Comparison of ENCODE assay signal across 11 cellular contexts in genomic region chr2:47076126-47076506, GRCh38.
DNase-seq lines count a peak whose midpoint lies in the region; ATAC-seq and TF ChIP-seq lines count a peak whose summit lies in the region.
"Had no signal": no experiment of that assay in that cellular context is flagged by ENCODE, and none has a peak within 500 bp of the region (broad histone marks: within the 10 kb centered on the region; RNA-seq: fewer than 3 reads in every experiment).

No MANE protein-coding gene starts in this region.

- 76 to 83% methylated on average over 8 of the region's 8 CpGs for WGBS in tibial nerve, 2 donors

- H3K4me1 Mint-ChIP-seq in IgD-negative memory B cell = peaks cover 22 to 30% (median 30%) of the 10 kb centered on the region in 3 donors
- peaks cover 99% of the 10 kb centered on the region for H3K4me1 Mint-ChIP-seq in dendritic cell treated with granulocyte-macrophage colony-stimulating factor and Interleukin-4, amounts not matched to agents 40 ng/mL and 50 ng/mL, for 4 days (ENCODE audit: low read depth)
- H3K4me1 Mint-ChIP-seq in naive B cell = peaks cover 57 to 69% (median 68%) of the 10 kb centered on the region in 3 donors

- DNase-seq in naive B cell = no peak
- DNase-seq in tibial nerve (ENCODE audit: low spot score in 2 of 2) = no peak
- DNase-seq in dermis blood vessel endothelial cell = no peak
- no peak for DNase-seq in NCI-H1930 (lab: John Stamatoyannopoulos, UW)
- DNase-seq: MM.1S; natural killer cell; NCI-H524 treated with DMSO at 0.1 percent for 48 hours; stimulated activated CD4-positive, alpha-beta T cell treated with anti-CD3 and anti-CD28 coated beads, Interleukin-1b, Interleukin-23, amount 100 ng/mL, for 48 hours had no signal

- no peak overlapping the region for H3K4me3 ChIP-seq in tibial nerve

- no peaks in the 10 kb centered on the region for H3K27me3 ChIP-seq in tibial nerve

- ATAC-seq in naive B cell (ENCODE audit: low read depth in 2 of 2) (no peak), HG03442 (IDR thresholded peaks at IDR 0.05; ENCODE audit: unreplicated experiment) (no peak)
- ATAC-seq: natural killer cell had no signal

- H3K27ac Mint-ChIP-seq in IgD-negative memory B cell = peak overlapping the region; percentile 59 to 94 (median 90)
- peak overlapping the region; percentile 98 for H3K27ac Mint-ChIP-seq in dendritic cell treated with granulocyte-macrophage colony-stimulating factor and Interleukin-4, amounts not matched to agents 40 ng/mL and 50 ng/mL, for 4 days
- peak overlapping the region; percentile 42 to 97 (median 67) for H3K27ac Mint-ChIP-seq in naive B cell

- H3K36me3 ChIP-seq in tibial nerve = peaks cover 0 to 7% (median 0%) of the 10 kb centered on the region in 3 donors

- H3K27me3 Mint-ChIP-seq in IgD-negative memory B cell (no peaks in the 10 kb centered on the region), naive B cell (no peaks in the 10 kb centered on the region)
- no peaks in the 10 kb centered on the region for H3K27me3 Mint-ChIP-seq in dendritic cell treated with granulocyte-macrophage colony-stimulating factor and Interleukin-4, amounts not matched to agents 40 ng/mL and 50 ng/mL, for 4 days

- no peaks in the 10 kb centered on the region for H3K9me3 ChIP-seq in tibial nerve

- TF ChIP-seq POLR2A in tibial nerve (IDR thresholded peaks at IDR 0.05) = no peak

- no peak for TF ChIP-seq EP300 in tibial nerve (IDR thresholded peaks at IDR 0.05)

- no peak for TF ChIP-seq CTCF in tibial nerve (IDR thresholded peaks at IDR 0.05)

- no peak overlapping the region for H3K4me3 Mint-ChIP-seq in IgD-negative memory B cell
- H3K4me3 Mint-ChIP-seq in dendritic cell treated with granulocyte-macrophage colony-stimulating factor and Interleukin-4, amounts not matched to agents 40 ng/mL and 50 ng/mL, for 4 days = no peak overlapping the region
- H3K4me3 Mint-ChIP-seq in naive B cell = no peak overlapping the region
- H3K4me3 Mint-ChIP-seq: natural killer cell had no signal

- H3K36me3 Mint-ChIP-seq in IgD-negative memory B cell (peaks cover 4% of the 10 kb centered on the region), naive B cell (no peaks in the 10 kb centered on the region)
- H3K36me3 Mint-ChIP-seq in dendritic cell treated with granulocyte-macrophage colony-stimulating factor and Interleukin-4, amounts not matched to agents 40 ng/mL and 50 ng/mL, for 4 days (ENCODE audit: low read depth) = peaks cover 79% of the 10 kb centered on the region
- H3K36me3 Mint-ChIP-seq: natural killer cell had no signal

- peak overlapping the region; percentile 56 to 96 (median 82) for H3K27ac ChIP-seq in tibial nerve

- no peaks in the 10 kb centered on the region for H3K9me3 Mint-ChIP-seq in IgD-negative memory B cell
- H3K9me3 Mint-ChIP-seq in dendritic cell treated with granulocyte-macrophage colony-stimulating factor and Interleukin-4, amounts not matched to agents 40 ng/mL and 50 ng/mL, for 4 days = no peaks in the 10 kb centered on the region
- H3K9me3 Mint-ChIP-seq in naive B cell = no peaks in the 10 kb centered on the region
- H3K9me3 Mint-ChIP-seq: natural killer cell had no signal

- intact Hi-C loops in dendritic cell treated with granulocyte-macrophage colony-stimulating factor and Interleukin-4, amounts not matched to agents 40 ng/mL and 50 ng/mL, for 4 days (cut with micrococcal nuclease) = no loop called here

- H3K4me1 ChIP-seq in tibial nerve = peaks cover 15 to 100% (median 87%) of the 10 kb centered on the region in 4 donors
